In the genomic region with DNA sequence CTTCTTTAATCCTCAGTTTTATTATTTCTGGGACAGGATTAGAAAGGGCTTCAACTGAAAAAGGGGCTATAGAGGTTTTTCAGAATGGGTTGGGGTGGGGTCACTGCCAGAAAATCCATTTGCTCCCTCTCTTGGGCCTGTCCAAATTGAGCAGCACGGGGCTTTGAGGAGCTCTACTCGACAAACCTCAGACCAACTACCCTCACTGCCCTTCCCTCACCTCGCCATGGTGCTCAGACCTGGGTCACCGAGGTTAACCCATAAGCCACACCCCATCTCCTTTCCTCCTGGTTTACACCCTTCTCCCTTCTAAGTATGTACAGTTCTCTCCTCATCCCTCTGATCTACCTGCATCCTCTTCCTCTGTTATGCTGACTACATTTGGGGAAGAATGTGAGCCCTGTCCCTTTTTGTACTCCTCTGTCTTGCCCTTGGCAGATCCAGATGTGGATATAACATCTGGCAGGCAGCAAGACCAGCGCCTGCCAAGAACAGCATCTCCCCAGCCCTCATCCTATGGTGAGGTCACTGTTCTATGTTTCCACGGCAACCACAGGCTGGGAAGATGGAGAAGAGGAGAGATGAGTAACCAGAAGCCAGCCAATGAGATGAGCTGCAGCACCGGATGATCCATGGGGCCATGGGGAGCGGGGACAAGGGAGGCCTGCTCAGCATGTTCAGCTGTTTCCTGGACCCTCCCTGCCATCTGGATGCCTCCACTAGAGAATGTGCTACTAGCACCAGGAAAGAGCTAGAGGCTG, we compare ENCODE assay signal across 1 cellular context.
TF ChIP-seq lines count a peak whose summit lies in the region.

No MANE protein-coding gene starts in this region.

TF ChIP-seq in H1, 55 proteins besides CTCF, POLR2A, EP300 and RAD21:
- no peak for TF ChIP-seq GTF2F1 (IDR thresholded peaks at IDR 0.05; ENCODE audit: borderline replicate concordance, low read depth, low read length)
- peak; percentile 44; the same call in 1 of the 2 replicates for TF ChIP-seq JUND (IDR thresholded peaks at IDR 0.05; ENCODE audit: low read length)
